1 cellular context compared by ENCODE assay signal in the genomic region with DNA sequence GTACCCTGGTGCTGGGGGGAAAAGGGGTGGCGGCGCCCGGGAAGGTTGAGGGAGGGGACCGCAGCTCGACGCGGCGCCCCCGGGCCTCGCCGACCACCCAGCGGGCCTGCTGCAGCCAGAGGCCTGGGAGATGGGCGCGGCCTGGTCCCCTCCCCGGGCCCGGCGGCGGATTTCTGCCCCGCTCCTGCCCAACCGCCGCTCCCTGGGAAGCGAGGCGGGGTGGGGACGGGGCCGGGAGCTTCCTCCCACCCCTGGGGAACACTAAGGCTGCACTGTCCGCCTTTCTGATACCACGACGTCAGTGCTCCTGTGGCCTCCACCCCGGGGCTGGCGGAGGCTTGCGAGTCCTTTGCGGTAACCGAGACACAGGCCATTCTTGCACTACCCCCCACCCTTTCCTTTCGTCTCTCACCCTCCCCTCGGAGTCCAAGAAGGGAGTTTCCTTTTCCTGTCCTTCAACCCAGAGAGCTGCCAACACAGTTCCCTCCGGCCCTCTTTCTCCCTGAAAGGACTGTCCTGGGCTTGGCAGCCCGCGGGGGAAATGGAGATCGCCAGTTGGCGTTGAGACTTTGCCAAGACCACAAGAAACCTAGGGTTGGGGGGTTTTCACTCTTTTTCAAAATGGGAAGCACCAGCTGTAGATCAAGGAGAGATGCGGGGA.
TF ChIP-seq lines count a peak whose summit lies in the region.

No MANE protein-coding gene starts in this region.

TF ChIP-seq in GM23338, 12 proteins besides CTCF, POLR2A, EP300 and RAD21 (continued from another document):
- TF ChIP-seq, protein P1, sequence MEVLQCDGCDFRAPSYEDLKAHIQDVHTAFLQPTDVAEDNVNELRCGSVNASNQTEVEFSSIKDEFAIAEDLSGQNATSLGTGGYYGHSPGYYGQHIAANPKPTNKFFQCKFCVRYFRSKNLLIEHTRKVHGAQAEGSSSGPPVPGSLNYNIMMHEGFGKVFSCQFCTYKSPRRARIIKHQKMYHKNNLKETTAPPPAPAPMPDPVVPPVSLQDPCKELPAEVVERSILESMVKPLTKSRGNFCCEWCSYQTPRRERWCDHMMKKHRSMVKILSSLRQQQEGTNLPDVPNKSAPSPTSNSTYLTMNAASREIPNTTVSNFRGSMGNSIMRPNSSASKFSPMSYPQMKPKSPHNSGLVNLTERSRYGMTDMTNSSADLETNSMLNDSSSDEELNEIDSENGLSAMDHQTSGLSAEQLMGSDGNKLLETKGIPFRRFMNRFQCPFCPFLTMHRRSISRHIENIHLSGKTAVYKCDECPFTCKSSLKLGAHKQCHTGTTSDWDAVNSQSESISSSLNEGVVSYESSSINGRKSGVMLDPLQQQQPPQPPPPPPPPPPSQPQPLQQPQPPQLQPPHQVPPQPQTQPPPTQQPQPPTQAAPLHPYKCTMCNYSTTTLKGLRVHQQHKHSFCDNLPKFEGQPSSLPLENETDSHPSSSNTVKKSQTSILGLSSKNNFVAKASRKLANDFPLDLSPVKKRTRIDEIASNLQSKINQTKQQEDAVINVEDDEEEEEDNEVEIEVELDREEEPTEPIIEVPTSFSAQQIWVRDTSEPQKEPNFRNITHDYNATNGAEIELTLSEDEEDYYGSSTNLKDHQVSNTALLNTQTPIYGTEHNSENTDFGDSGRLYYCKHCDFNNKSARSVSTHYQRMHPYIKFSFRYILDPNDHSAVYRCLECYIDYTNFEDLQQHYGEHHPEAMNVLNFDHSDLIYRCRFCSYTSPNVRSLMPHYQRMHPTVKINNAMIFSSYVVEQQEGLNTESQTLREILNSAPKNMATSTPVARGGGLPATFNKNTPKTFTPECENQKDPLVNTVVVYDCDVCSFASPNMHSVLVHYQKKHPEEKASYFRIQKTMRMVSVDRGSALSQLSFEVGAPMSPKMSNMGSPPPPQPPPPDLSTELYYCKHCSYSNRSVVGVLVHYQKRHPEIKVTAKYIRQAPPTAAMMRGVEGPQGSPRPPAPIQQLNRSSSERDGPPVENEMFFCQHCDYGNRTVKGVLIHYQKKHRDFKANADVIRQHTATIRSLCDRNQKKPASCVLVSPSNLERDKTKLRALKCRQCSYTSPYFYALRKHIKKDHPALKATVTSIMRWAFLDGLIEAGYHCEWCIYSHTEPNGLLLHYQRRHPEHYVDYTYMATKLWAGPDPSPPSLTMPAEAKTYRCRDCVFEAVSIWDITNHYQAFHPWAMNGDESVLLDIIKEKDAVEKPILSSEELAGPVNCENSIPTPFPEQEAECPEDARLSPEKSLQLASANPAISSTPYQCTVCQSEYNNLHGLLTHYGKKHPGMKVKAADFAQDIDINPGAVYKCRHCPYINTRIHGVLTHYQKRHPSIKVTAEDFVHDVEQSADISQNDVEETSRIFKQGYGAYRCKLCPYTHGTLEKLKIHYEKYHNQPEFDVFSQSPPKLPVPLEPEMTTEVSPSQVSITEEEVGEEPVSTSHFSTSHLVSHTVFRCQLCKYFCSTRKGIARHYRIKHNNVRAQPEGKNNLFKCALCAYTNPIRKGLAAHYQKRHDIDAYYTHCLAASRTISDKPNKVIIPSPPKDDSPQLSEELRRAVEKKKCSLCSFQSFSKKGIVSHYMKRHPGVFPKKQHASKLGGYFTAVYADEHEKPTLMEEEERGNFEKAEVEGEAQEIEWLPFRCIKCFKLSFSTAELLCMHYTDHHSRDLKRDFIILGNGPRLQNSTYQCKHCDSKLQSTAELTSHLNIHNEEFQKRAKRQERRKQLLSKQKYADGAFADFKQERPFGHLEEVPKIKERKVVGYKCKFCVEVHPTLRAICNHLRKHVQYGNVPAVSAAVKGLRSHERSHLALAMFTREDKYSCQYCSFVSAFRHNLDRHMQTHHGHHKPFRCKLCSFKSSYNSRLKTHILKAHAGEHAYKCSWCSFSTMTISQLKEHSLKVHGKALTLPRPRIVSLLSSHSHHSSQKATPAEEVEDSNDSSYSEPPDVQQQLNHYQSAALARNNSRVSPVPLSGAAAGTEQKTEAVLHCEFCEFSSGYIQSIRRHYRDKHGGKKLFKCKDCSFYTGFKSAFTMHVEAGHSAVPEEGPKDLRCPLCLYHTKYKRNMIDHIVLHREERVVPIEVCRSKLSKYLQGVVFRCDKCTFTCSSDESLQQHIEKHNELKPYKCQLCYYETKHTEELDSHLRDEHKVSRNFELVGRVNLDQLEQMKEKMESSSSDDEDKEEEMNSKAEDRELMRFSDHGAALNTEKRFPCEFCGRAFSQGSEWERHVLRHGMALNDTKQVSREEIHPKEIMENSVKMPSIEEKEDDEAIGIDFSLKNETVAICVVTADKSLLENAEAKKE (CRISPR knock-in tag; IDR thresholded peaks at IDR 0.05) = no peak
- TF ChIP-seq JUNB (IDR thresholded peaks at IDR 0.05; ENCODE audit: unreplicated experiment) = no peak
- no peak for TF ChIP-seq NANOG (IDR thresholded peaks at IDR 0.05; ENCODE audit: borderline replicate concordance)
- TF ChIP-seq, protein P2, sequence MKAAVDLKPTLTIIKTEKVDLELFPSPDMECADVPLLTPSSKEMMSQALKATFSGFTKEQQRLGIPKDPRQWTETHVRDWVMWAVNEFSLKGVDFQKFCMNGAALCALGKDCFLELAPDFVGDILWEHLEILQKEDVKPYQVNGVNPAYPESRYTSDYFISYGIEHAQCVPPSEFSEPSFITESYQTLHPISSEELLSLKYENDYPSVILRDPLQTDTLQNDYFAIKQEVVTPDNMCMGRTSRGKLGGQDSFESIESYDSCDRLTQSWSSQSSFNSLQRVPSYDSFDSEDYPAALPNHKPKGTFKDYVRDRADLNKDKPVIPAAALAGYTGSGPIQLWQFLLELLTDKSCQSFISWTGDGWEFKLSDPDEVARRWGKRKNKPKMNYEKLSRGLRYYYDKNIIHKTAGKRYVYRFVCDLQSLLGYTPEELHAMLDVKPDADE (IDR thresholded peaks at IDR 0.05) = no peak
TF ChIP-seq in GM23338: peak in this region for 0.
